Comparison of ENCODE assay signal across 12 cellular contexts in genomic region chr15:77507151-77507847, GRCh38.
A peak's percentile ranks its signal among the peaks of the same experiment; 100 is the strongest.
DNase-seq lines count a peak whose midpoint lies in the region; ATAC-seq, FAIRE-seq and TF ChIP-seq lines count a peak whose summit lies in the region.
"Had no signal": no experiment of that assay in that cellular context is flagged by ENCODE, and none has a peak within 500 bp of the region (broad histone marks: within the 10 kb centered on the region; RNA-seq: fewer than 3 reads in every experiment).

No MANE protein-coding gene starts in this region.

- H3K4me1 Mint-ChIP-seq in HFFc6 (ENCODE audit: low read depth) (peaks cover 31% of the 10 kb centered on the region), natural killer cell (peaks cover 0 to 20% of the 10 kb centered on the region in 2 donors)

- H3K36me3 ChIP-seq in ascending aorta (no peaks in the 10 kb centered on the region), kidney (ENCODE audit: control insufficient read depth in 1 of 2, insufficient read depth in 2 of 2, low read length in 2 of 2) (peaks cover 0 to 2% of the 10 kb centered on the region in 2 donors)

- DNase-seq in HFFc6 (no peak), ascending aorta (ENCODE audit: low spot score in 2 of 2) (peak in 1 of 2 donors; percentile 74), kidney (peak; percentile 84), NCI-H146 treated with DMSO at 0.1 percent for 48 hours (lab: John Stamatoyannopoulos, UW; ENCODE audit: unreplicated experiment) (no peak), natural killer cell (no peak)
- DNase-seq: activated CD4-positive, alpha-beta T cell treated with anti-CD3 and anti-CD28 coated beads, Interleukin-2, amount 10 ng/mL, durations not matched to agents 7 days and 5 days; NCI-H2081 treated with DMSO at 0.1 percent for 48 hours; stimulated activated CD4-positive, alpha-beta T cell treated with anti-CD3 and anti-CD28 coated beads, Interleukin-12 subunit alpha, Interleukin-12 subunit beta, amount 100 ng/mL, for 4 hours had no signal

- no peaks in the 10 kb centered on the region for H3K9me3 Mint-ChIP-seq in HFFc6
- H3K9me3 Mint-ChIP-seq in natural killer cell: no peaks in the 10 kb centered on the region
- H3K9me3 Mint-ChIP-seq: activated CD4-positive, alpha-beta T cell treated with anti-CD3 and anti-CD28 coated beads, Interleukin-2, amount 10 ng/mL, durations not matched to agents 7 days and 5 days had no signal

- TF ChIP-seq CTCF in HFFc6 (IDR thresholded peaks at IDR 0.05) (no peak), ascending aorta (IDR thresholded peaks at IDR 0.05) (no peak), kidney (IDR thresholded peaks at IDR 0.05; ENCODE audit: borderline replicate concordance, extremely low read depth, insufficient read depth) (no peak), natural killer cell (IDR thresholded peaks at IDR 0.05) (no peak)

- no peak for ATAC-seq in GM18907 (IDR thresholded peaks at IDR 0.05; ENCODE audit: unreplicated experiment)
- no peak for ATAC-seq in GM21717 (IDR thresholded peaks at IDR 0.05; ENCODE audit: unreplicated experiment)
- no peak for ATAC-seq in natural killer cell

- H3K27ac ChIP-seq in ascending aorta (peak overlapping the region; percentile 66), kidney (ENCODE audit: low read depth in 2 of 2, low read length in 2 of 2) (peak overlapping the region; percentile 40 to 64), skin epidermis (peak overlapping the region in 20 of 21 experiments; percentile 38 to 84 (median 70))

- H3K9ac ChIP-seq in kidney (ENCODE audit: low read length in 2 of 2): no peak overlapping the region

- peak overlapping the region in 1 of 2 donors; percentile 29 for H3K4me3 ChIP-seq in ascending aorta
- no peak overlapping the region for H3K4me3 ChIP-seq in kidney (ENCODE audit: low read length in 2 of 2)
- no peak overlapping the region for H3K4me3 ChIP-seq in skin epidermis

- H3K4me3 Mint-ChIP-seq in HFFc6: peak overlapping the region; percentile 20; the same call in 1 of the 2 replicates
- H3K4me3 Mint-ChIP-seq in natural killer cell: no peak overlapping the region
- H3K4me3 Mint-ChIP-seq: activated CD4-positive, alpha-beta T cell treated with anti-CD3 and anti-CD28 coated beads, Interleukin-2, amount 10 ng/mL, durations not matched to agents 7 days and 5 days had no signal

- H3K9me3 ChIP-seq in ascending aorta (no peaks in the 10 kb centered on the region), kidney (ENCODE audit: control insufficient read depth in 1 of 2, low read length in 2 of 2) (no peaks in the 10 kb centered on the region)

- H3K27me3 Mint-ChIP-seq in HFFc6 (ENCODE audit: insufficient read depth) (peaks cover 1% of the 10 kb centered on the region), natural killer cell (ENCODE audit: low read depth in 2 of 2) (no peaks in the 10 kb centered on the region)
- H3K27me3 Mint-ChIP-seq: activated CD4-positive, alpha-beta T cell treated with anti-CD3 and anti-CD28 coated beads, Interleukin-2, amount 10 ng/mL, durations not matched to agents 7 days and 5 days had no signal

- H3K27ac Mint-ChIP-seq in HFFc6: peak overlapping the region; percentile 22; the same call in 1 of the 2 replicates
- H3K27ac Mint-ChIP-seq in natural killer cell: no peak overlapping the region
- H3K27ac Mint-ChIP-seq: activated CD4-positive, alpha-beta T cell treated with anti-CD3 and anti-CD28 coated beads, Interleukin-2, amount 10 ng/mL, durations not matched to agents 7 days and 5 days had no signal

- intact Hi-C loops in ascending aorta (cut with DNase I) (no loop called here), kidney (cut with DNase I) (no loop called here), natural killer cell (cut with micrococcal nuclease) (no loop called here)

- H3K4me1 ChIP-seq in ascending aorta (peaks cover 15 to 24% of the 10 kb centered on the region in 2 donors), kidney (ENCODE audit: control insufficient read depth in 1 of 2, insufficient read depth in 1 of 2, low read depth in 1 of 2, low read length in 2 of 2) (peaks cover 0 to 25% of the 10 kb centered on the region in 2 donors)

- H3K27me3 ChIP-seq in ascending aorta: no peaks in the 10 kb centered on the region

- FAIRE-seq in kidney (lab: Jason Lieb, UNC): no peak
- FAIRE-seq: endometrium had no signal

- H3K36me3 Mint-ChIP-seq in HFFc6 (ENCODE audit: low read depth) (no peaks in the 10 kb centered on the region), natural killer cell (no peaks in the 10 kb centered on the region)
